ENCODE assay signal across 13 cellular contexts in genomic region chr3:8757551-8758518, GRCh38. TPM values are rescaled to one million over a fixed set of nuclear protein-coding genes. Genes with fewer than 3 reads are reported as not detected.
A peak's percentile ranks its signal among the peaks of the same experiment; 100 is the strongest.
DNase-seq lines count a peak whose midpoint lies in the region; ATAC-seq and TF ChIP-seq lines count a peak whose summit lies in the region.
"Had no signal": no experiment of that assay in that cellular context is flagged by ENCODE, and none has a peak within 500 bp of the region (broad histone marks: within the 10 kb centered on the region; RNA-seq: fewer than 3 reads in every experiment).

No MANE protein-coding gene starts in this region.

- no peak overlapping the region for H2BK20ac ChIP-seq in H9 (ENCODE audit: low read depth, low read length, poor library complexity, severe bottlenecking)

- BruUV-seq in Caco-2 (replicated peaks; lab: Mats Ljungman, UMichigan), result no TSS peak

- H3K27me3 ChIP-seq in H9 (ENCODE audit: insufficient read depth, low read length) (no peaks in the 10 kb centered on the region), Caco-2 (replicated peaks; ENCODE audit: control insufficient read depth, insufficient read depth, low read length) (no peaks in the 10 kb centered on the region), spleen (replicated peaks in 1 of 7) (no peaks in the 10 kb centered on the region), aorta (ENCODE audit: control insufficient read depth in 1 of 2, insufficient read depth in 2 of 2, low read length in 1 of 2) (no peaks in the 10 kb centered on the region)

- H2BK15ac ChIP-seq in H9 (ENCODE audit: low read depth, low read length), result no peak overlapping the region

- H2BK12ac ChIP-seq in H9 (ENCODE audit: insufficient read length, low read depth, low read length), result no peak overlapping the region

- H4K8ac ChIP-seq in H9 (replicated peaks; ENCODE audit: insufficient read length, low read depth, low read length), result no peak overlapping the region

- no peak overlapping the region for H3K14ac ChIP-seq in H9 (ENCODE audit: insufficient read depth, low read length)

- no peak overlapping the region for H4K5ac ChIP-seq in H9 (ENCODE audit: insufficient read length, low read depth, low read length)

- no peaks in the 10 kb centered on the region for H3K23me2 ChIP-seq in H9 (ENCODE audit: insufficient read length, low read depth, low read length, poor library complexity, severe bottlenecking)

- no peak overlapping the region for H3K4me2 ChIP-seq in H9 (ENCODE audit: insufficient read depth, insufficient read length, low read length)

- TF ChIP-seq CTCF in AG10803 (conservative IDR thresholded peaks at IDR 0.05; ENCODE audit: low read length) (peak; percentile 38), H9 (conservative IDR thresholded peaks at IDR 0.05) (no peak), Caco-2 (IDR thresholded peaks at IDR 0.05; ENCODE audit: insufficient read depth in 1 of 2, low read depth in 1 of 2, low read length in 1 of 2, severe bottlenecking in 1 of 2, unreplicated experiment in 1 of 2) (no peak), spleen (IDR thresholded peaks at IDR 0.05 in 8 of 11, conservative IDR thresholded peaks at IDR 0.05 in 3 of 11) (no peak)

- POLR2A ChIA-PET in Caco-2 (lab: Charles Lee), result no interaction called here

- intact Hi-C loops in Caco-2 (cut with micrococcal nuclease; ENCODE audit: unreplicated experiment) (no loop called here), spleen (cut with DNase I; ENCODE audit: low total_unique reads) (no loop called here), aorta (cut with DNase I) (no loop called here)

- H3K4me3 ChIP-seq in AG10803 (ENCODE audit: low read length) (no peak overlapping the region), Caco-2 (ENCODE audit: low read depth, low read length) (no peak overlapping the region), spleen (no peak overlapping the region), aorta (ENCODE audit: low read length in 2 of 2) (no peak overlapping the region)

- ATAC-seq in GM19452 (IDR thresholded peaks at IDR 0.05; ENCODE audit: unreplicated experiment) (no peak), aorta (ENCODE audit: low FRiP score) (no peak)
- ATAC-seq: activated CD4-positive, CD25-positive, alpha-beta regulatory T cell treated with anti-CD3 and anti-CD28 coated beads, Interleukin-2, amount 50 U/mL, for 24 hours; stimulated activated naive B cell treated with anti-CD40 and anti-IgM and Interleukin-4, amounts not matched to agents 10 μg/mL and 1 μg/mL and 100 μg/mL, for 72 hours had no signal

- H2BK5ac ChIP-seq in H9 (ENCODE audit: insufficient read length, low read length), result no peak overlapping the region

- H3K4me1 Mint-ChIP-seq in H9 (peaks cover 3 to 7% of the 10 kb centered on the region in 2 experiments), Caco-2 (ENCODE audit: low read depth, unreplicated experiment) (no peaks in the 10 kb centered on the region)
- H3K4me1 Mint-ChIP-seq: CD4-positive, alpha-beta memory T cell; stimulated activated naive B cell treated with anti-CD40 and anti-IgM and Interleukin-4, amounts not matched to agents 10 μg/mL and 1 μg/mL and 100 μg/mL, for 72 hours had no signal

- no peaks in the 10 kb centered on the region for H3K79me1 ChIP-seq in H9 (ENCODE audit: insufficient read depth, low read depth, low read length, poor library complexity, severe bottlenecking)

- no CpG with 5 or more reads among the region's 24 CpGs for WGBS in H9 (ENCODE audit: extremely low coverage, insufficient read length, low lambda C conversion rate)
- 77 to 90% (median 88%) methylated on average over 24 of the region's 24 CpGs for WGBS in spleen, 5 donors
- 87 to 88% methylated on average over 24 of the region's 24 CpGs for WGBS in aorta, 2 donors

- no peak overlapping the region for H3T11ph ChIP-seq in H9 (ENCODE audit: low read length)

- H3K9me3 ChIP-seq in H9 (ENCODE audit: control insufficient read depth, low read depth, low read length) (no peaks in the 10 kb centered on the region), Caco-2 (no peaks in the 10 kb centered on the region), spleen (no peaks in the 10 kb centered on the region), aorta (ENCODE audit: control insufficient read depth, low read length) (no peaks in the 10 kb centered on the region)

- no peak overlapping the region for H3K56ac ChIP-seq in H9 (ENCODE audit: insufficient read length, low read depth, low read length)

- H3K9me3 Mint-ChIP-seq in H9 (no peaks in the 10 kb centered on the region; a peak in 1 of 5 replicates), Caco-2 (ENCODE audit: unreplicated experiment) (no peaks in the 10 kb centered on the region)
- H3K9me3 Mint-ChIP-seq: stimulated activated naive B cell treated with anti-CD40 and anti-IgM and Interleukin-4, amounts not matched to agents 10 μg/mL and 1 μg/mL and 100 μg/mL, for 72 hours had no signal

- no peak overlapping the region for H3K23ac ChIP-seq in H9 (ENCODE audit: insufficient read length, low read depth, low read length)

- no peak overlapping the region for H2AK5ac ChIP-seq in H9 (ENCODE audit: insufficient read length, low read length)

- no peak overlapping the region for H4K91ac ChIP-seq in H9 (ENCODE audit: insufficient read length, low read depth, low read length)

- no peak overlapping the region for H2BK120ac ChIP-seq in H9 (ENCODE audit: low read depth, low read length, poor library complexity, severe bottlenecking)

- H3K4me3 Mint-ChIP-seq in H9 (no peak overlapping the region), Caco-2 (ENCODE audit: unreplicated experiment) (no peak overlapping the region)
- H3K4me3 Mint-ChIP-seq: CD4-positive, alpha-beta memory T cell; stimulated activated naive B cell treated with anti-CD40 and anti-IgM and Interleukin-4, amounts not matched to agents 10 μg/mL and 1 μg/mL and 100 μg/mL, for 72 hours had no signal

- CTCF ChIA-PET in Caco-2 (lab: Charles Lee), result no interaction called here

- H3K4ac ChIP-seq in H9 (ENCODE audit: low read depth, low read length), result no peak overlapping the region

- DNase-seq in AG10803 (ENCODE audit: low read depth), result peak; percentile 95
- DNase-seq in H9, result peak; percentile 20
- DNase-seq in T1000 (lab: John Stamatoyannopoulos, UW), result peak; percentile 51
- peak; percentile 75 for DNase-seq in foreskin melanocyte
- DNase-seq in Caco-2, result no peak
- DNase-seq in spleen, result no peak
- no peak for DNase-seq in aorta
- DNase-seq: CD4-positive, alpha-beta memory T cell; NCI-H345; SHP77 treated with DMSO at 0.1 percent for 48 hours; stimulated activated naive B cell treated with anti-CD40 and anti-IgM and Interleukin-4, amounts not matched to agents 10 μg/mL and 1 μg/mL and 100 μg/mL, for 72 hours had no signal

- no peak overlapping the region for H3K18ac ChIP-seq in H9 (ENCODE audit: insufficient read length, low read depth, low read length)

- H3K36me3 Mint-ChIP-seq in H9 (ENCODE audit: insufficient read depth in 1 of 3, low read depth in 3 of 3), result no peaks in the 10 kb centered on the region
- H3K36me3 Mint-ChIP-seq in Caco-2 (ENCODE audit: insufficient read depth, unreplicated experiment), result no peaks in the 10 kb centered on the region
- H3K36me3 Mint-ChIP-seq: CD4-positive, alpha-beta memory T cell had no signal

- no peaks in the 10 kb centered on the region for H4K20me1 ChIP-seq in H9 (ENCODE audit: control insufficient read depth, insufficient read depth, insufficient read length)

- H3K36me3 ChIP-seq in Caco-2 (ENCODE audit: control insufficient read depth, insufficient read depth, low read length) (no peaks in the 10 kb centered on the region), spleen (no peaks in the 10 kb centered on the region), aorta (ENCODE audit: control insufficient read depth in 1 of 2, insufficient read depth in 2 of 2, low read length in 1 of 2) (no peaks in the 10 kb centered on the region)

- H3K27ac Mint-ChIP-seq in H9 (no peak overlapping the region), Caco-2 (ENCODE audit: unreplicated experiment) (no peak overlapping the region)
- H3K27ac Mint-ChIP-seq: CD4-positive, alpha-beta memory T cell; stimulated activated naive B cell treated with anti-CD40 and anti-IgM and Interleukin-4, amounts not matched to agents 10 μg/mL and 1 μg/mL and 100 μg/mL, for 72 hours had no signal

- H2AFZ ChIP-seq in H9 (ENCODE audit: low read length), result no peak overlapping the region

- peaks cover 38% of the 10 kb centered on the region for H3K27me3 Mint-ChIP-seq in H9 (ENCODE audit: low read depth)
- H3K27me3 Mint-ChIP-seq in Caco-2 (ENCODE audit: insufficient read depth, unreplicated experiment), result no peaks in the 10 kb centered on the region
- H3K27me3 Mint-ChIP-seq: stimulated activated naive B cell treated with anti-CD40 and anti-IgM and Interleukin-4, amounts not matched to agents 10 μg/mL and 1 μg/mL and 100 μg/mL, for 72 hours had no signal

- no peak overlapping the region for H3K9ac ChIP-seq in H9 (ENCODE audit: extremely low read depth, insufficient read length, low read length)

- H3K4me1 ChIP-seq in H9 (ENCODE audit: insufficient read depth, low read length) (no peaks in the 10 kb centered on the region), Caco-2 (no peaks in the 10 kb centered on the region; the same call in 1 of the 2 replicates), spleen (no peaks in the 10 kb centered on the region), aorta (ENCODE audit: control insufficient read depth in 1 of 2, insufficient read depth in 2 of 2, low read length in 2 of 2) (no peaks in the 10 kb centered on the region)

- no peaks in the 10 kb centered on the region for H3K79me2 ChIP-seq in H9 (ENCODE audit: insufficient read depth, low read length)

- TF ChIP-seq POLR2A in spleen (IDR thresholded peaks at IDR 0.05), result no peak

- no peak overlapping the region for H3K27ac ChIP-seq in H9 (ENCODE audit: insufficient read length, low read depth, low read length)
- H3K27ac ChIP-seq in spleen, result no peak overlapping the region
- H3K27ac ChIP-seq in aorta (ENCODE audit: low read depth in 1 of 2, low read length in 2 of 2), result no peak overlapping the region

RNA-seq across cellular contexts. Expression of gene OXTR, which starts 11.6 kb away (rescaled TPM):
- total RNA-seq in H9 (2021) (1.5 and 1.7 TPM in 2 replicates), Caco-2 (2022) (3.9 and 4.6 TPM in 2 replicates), spleen (1 to 10 TPM in 2 of 7 donors, under 1 TPM in 5; 0.26 to 1.4 (median 0.67) TPM), aorta (1 to 10 TPM in 1 of 2 donors, under 1 TPM in 1; 0.54 to 2.3 TPM)
- polyA plus RNA-seq in spleen (under 1 TPM; 0.19 to 0.39 (median 0.39) TPM), aorta (under 1 TPM in 1 of 2 donors, not detected in 1; 0.72 TPM)

RNA-seq across cellular contexts. Expression of gene CAV3, which starts 24.2 kb away (rescaled TPM):
- total RNA-seq in H9 (2021), result not detected in 2 replicates
- total RNA-seq in Caco-2 (2022), result not detected in 2 replicates
- not detected for total RNA-seq in spleen
- under 1 TPM in 1 of 3 donors, not detected in 2; 0.11 TPM for polyA plus RNA-seq in spleen
- total RNA-seq in aorta, result not detected
- polyA plus RNA-seq in aorta, result under 1 TPM in 1 of 2 donors, not detected in 1; 0.25 TPM
- total RNA-seq: CD4-positive, alpha-beta memory T cell had no signal
- polyA plus RNA-seq: CD4-positive, alpha-beta memory T cell had no signal

Comparison
In these comparisons a context has a peak if more than half of its experiments do, and no peak if none do; other contexts are left out.
1. DNase-seq: peak in AG10803 (single experiment), H9 (single experiment), T1000 (single experiment) and foreskin melanocyte (single experiment); none in Caco-2 (0 of 2), spleen (single experiment) and aorta (0 of 2).